In genomic region chr6:162857321-162857720, GRCh38 we compare ENCODE assay signal across 13 cellular contexts.
DNase-seq lines count a peak whose midpoint lies in the region; ATAC-seq and TF ChIP-seq lines count a peak whose summit lies in the region.
"Had no signal": no experiment of that assay in that cellular context is flagged by ENCODE, and none has a peak within 500 bp of the region (broad histone marks: within the 10 kb centered on the region; RNA-seq: fewer than 3 reads in every experiment).

No MANE protein-coding gene starts in this region.

- peaks cover 7% of the 10 kb centered on the region for H3K9me3 Mint-ChIP-seq in neural crest cell
- peaks cover 0 to 21% (median 4%) of the 10 kb centered on the region in 9 donors for H3K9me3 Mint-ChIP-seq in naive thymus-derived CD8-positive, alpha-beta T cell
- H3K9me3 Mint-ChIP-seq: activated naive CD8-positive, alpha-beta T cell treated with anti-CD3 and anti-CD28 coated beads for 36 hours; stimulated activated naive CD8-positive, alpha-beta T cell treated with anti-CD3 and anti-CD28 coated beads, Interleukin-15, amount 100 ng/mL, for 72 hours had no signal

- H3K27me3 ChIP-seq in esophagus muscularis mucosa = no peaks in the 10 kb centered on the region

- 44% methylated on average over 2 of the region's 2 CpGs for WGBS in esophagus muscularis mucosa

- H3K4me3 Mint-ChIP-seq in neural crest cell = peak overlapping the region; percentile 74
- no peak overlapping the region for H3K4me3 Mint-ChIP-seq in naive thymus-derived CD8-positive, alpha-beta T cell
- H3K4me3 Mint-ChIP-seq: activated naive CD8-positive, alpha-beta T cell treated with anti-CD3 and anti-CD28 coated beads for 36 hours; CD4-positive, alpha-beta memory T cell; stimulated activated naive CD8-positive, alpha-beta T cell treated with anti-CD3 and anti-CD28 coated beads, Interleukin-15, amount 100 ng/mL, for 72 hours had no signal

- no peaks in the 10 kb centered on the region for H3K36me3 ChIP-seq in esophagus muscularis mucosa

- TF ChIP-seq POLR2A in esophagus muscularis mucosa (IDR thresholded peaks at IDR 0.05; ENCODE audit: low read depth) = no peak

- peak overlapping the region in 1 of 4 donors; percentile 36 for H3K27ac ChIP-seq in esophagus muscularis mucosa (replicated peaks in 1 of 4)
- H3K27ac ChIP-seq: SK-N-MC had no signal

- no peak for DNase-seq in AG09309 (ENCODE audit: low read depth)
- DNase-seq in NCI-H1417 treated with DMSO at 0.1 percent for 48 hours (lab: John Stamatoyannopoulos, UW) = peak; percentile 55
- no peak for DNase-seq in esophagus muscularis mucosa (ENCODE audit: extremely low spot score)
- no peak for DNase-seq in neural crest cell (ENCODE audit: low read depth, low spot score)
- DNase-seq in activated naive CD4-positive, alpha-beta T cell (lab: John Stamatoyannopoulos, UW) = no peak
- no peak for DNase-seq in stimulated activated CD4-positive, alpha-beta T cell treated with anti-CD3 and anti-CD28 coated beads, Interleukin-1b, Interleukin-23, amount 100 ng/mL, for 48 hours
- DNase-seq in SKM-1 (lab: John Stamatoyannopoulos, UW; ENCODE audit: unreplicated experiment) = no peak
- no peak for DNase-seq in naive thymus-derived CD8-positive, alpha-beta T cell
- DNase-seq: activated naive CD8-positive, alpha-beta T cell treated with anti-CD3 and anti-CD28 coated beads for 36 hours; CD4-positive, alpha-beta memory T cell; erythroblast; stimulated activated naive CD8-positive, alpha-beta T cell treated with anti-CD3 and anti-CD28 coated beads, Interleukin-15, amount 100 ng/mL, for 72 hours had no signal

- H3K4me3 ChIP-seq in AG09309 (ENCODE audit: control insufficient read depth, low read depth, low read length) (peak overlapping the region; percentile 21), esophagus muscularis mucosa (peak overlapping the region; percentile 11 to 40 (median 34))
- H3K4me3 ChIP-seq: SK-N-MC had no signal

- peaks cover 0 to 12% (median 6%) of the 10 kb centered on the region in 4 donors for H3K4me1 ChIP-seq in esophagus muscularis mucosa

- no peaks in the 10 kb centered on the region for H3K9me3 ChIP-seq in esophagus muscularis mucosa

- TF ChIP-seq CTCF in AG09309 (IDR thresholded peaks at IDR 0.05; ENCODE audit: control insufficient read depth, insufficient read depth, low read depth, low read length, missing control alignments) (no peak), esophagus muscularis mucosa (IDR thresholded peaks at IDR 0.05) (no peak), neural crest cell (conservative IDR thresholded peaks at IDR 0.05) (no peak)

- no peaks in the 10 kb centered on the region for H3K27me3 Mint-ChIP-seq in neural crest cell (ENCODE audit: low read depth)
- peaks cover 0 to 8% (median 0%) of the 10 kb centered on the region in 5 donors for H3K27me3 Mint-ChIP-seq in naive thymus-derived CD8-positive, alpha-beta T cell
- H3K27me3 Mint-ChIP-seq: activated naive CD8-positive, alpha-beta T cell treated with anti-CD3 and anti-CD28 coated beads for 36 hours; CD4-positive, alpha-beta memory T cell; stimulated activated naive CD8-positive, alpha-beta T cell treated with anti-CD3 and anti-CD28 coated beads, Interleukin-15, amount 100 ng/mL, for 72 hours had no signal

- POLR2A ChIA-PET in naive thymus-derived CD8-positive, alpha-beta T cell (lab: Charles Lee) = no interaction called here

- H3K4me1 Mint-ChIP-seq in neural crest cell = peaks cover 70% of the 10 kb centered on the region
- H3K4me1 Mint-ChIP-seq in naive thymus-derived CD8-positive, alpha-beta T cell = no peaks in the 10 kb centered on the region
- H3K4me1 Mint-ChIP-seq: activated naive CD8-positive, alpha-beta T cell treated with anti-CD3 and anti-CD28 coated beads for 36 hours; CD4-positive, alpha-beta memory T cell; stimulated activated naive CD8-positive, alpha-beta T cell treated with anti-CD3 and anti-CD28 coated beads, Interleukin-15, amount 100 ng/mL, for 72 hours had no signal

- no peak for TF ChIP-seq EP300 in esophagus muscularis mucosa (IDR thresholded peaks at IDR 0.05)

- peak overlapping the region; percentile 87 for H3K27ac Mint-ChIP-seq in neural crest cell (ENCODE audit: unreplicated experiment)
- H3K27ac Mint-ChIP-seq in naive thymus-derived CD8-positive, alpha-beta T cell = peak overlapping the region in 1 of 10 donors; percentile 53
- H3K27ac Mint-ChIP-seq: activated naive CD8-positive, alpha-beta T cell treated with anti-CD3 and anti-CD28 coated beads for 36 hours; CD4-positive, alpha-beta memory T cell; stimulated activated naive CD8-positive, alpha-beta T cell treated with anti-CD3 and anti-CD28 coated beads, Interleukin-15, amount 100 ng/mL, for 72 hours had no signal

- ATAC-seq in naive thymus-derived CD8-positive, alpha-beta T cell = no peak
- ATAC-seq: stimulated activated naive CD8-positive, alpha-beta T cell treated with anti-CD3 and anti-CD28 coated beads, Interleukin-15, amount 100 ng/mL, for 72 hours had no signal

- intact Hi-C loops in esophagus muscularis mucosa (cut with DNase I) = no loop called here

- peaks cover 5% of the 10 kb centered on the region for H3K36me3 Mint-ChIP-seq in neural crest cell (ENCODE audit: low read depth)
- peaks cover 0 to 2% (median 0%) of the 10 kb centered on the region in 3 donors for H3K36me3 Mint-ChIP-seq in naive thymus-derived CD8-positive, alpha-beta T cell
- H3K36me3 Mint-ChIP-seq: activated naive CD8-positive, alpha-beta T cell treated with anti-CD3 and anti-CD28 coated beads for 36 hours; CD4-positive, alpha-beta memory T cell had no signal
